In genomic region chr2:179447426-179447825, GRCh38 we compare ENCODE assay signal across 20 cellular contexts.
"Had no signal": no experiment of that assay in that cellular context is flagged by ENCODE, and none has a peak within 500 bp of the region (broad histone marks: within the 10 kb centered on the region; RNA-seq: fewer than 3 reads in every experiment).

No MANE protein-coding gene starts in this region.

- H3K4me3 ChIP-seq: SJSA1, SK-N-MC had no signal

- DNase-seq: Karpas-422, KG1, MM.1S, NCI-H1092 treated with DMSO at 0.1 percent for 48 hours, NCI-H1436, NCI-H187, NCI-H2029, NCI-H2081 treated with DMSO at 0.1 percent for 48 hours, NCI-H2171, NCI-H446, NCI-H510A, NCI-H524 treated with DMSO at 0.1 percent for 48 hours, NCI-H69, NCI-H774, Right ventricle myocardium superior, SIG-M5 had no signal

- ATAC-seq: HepG2, Panc1 had no signal

- H3K36me3 ChIP-seq: SJSA1 had no signal

- H3K27ac ChIP-seq: SJSA1, SK-N-MC had no signal

- H3K27me3 ChIP-seq: SJSA1 had no signal

- H3K4me1 ChIP-seq: SJSA1 had no signal

- H3K9me3 ChIP-seq: SJSA1 had no signal
